13 cellular contexts compared by ENCODE assay signal in genomic region chr1:198633675-198634121, GRCh38. TPM values are rescaled to one million over a fixed set of nuclear protein-coding genes. Genes with fewer than 3 reads are reported as not detected.
DNase-seq lines count a peak whose midpoint lies in the region; ATAC-seq and TF ChIP-seq lines count a peak whose summit lies in the region.
"Had no signal": no experiment of that assay in that cellular context is flagged by ENCODE, and none has a peak within 500 bp of the region (broad histone marks: within the 10 kb centered on the region; RNA-seq: fewer than 3 reads in every experiment).

No MANE protein-coding gene starts in this region.

- peaks cover 73% of the 10 kb centered on the region for H3K4me1 Mint-ChIP-seq in T-helper 2 cell treated with Interferon-gamma antibody and Interleukin-4, amounts not matched to agents 5 μg/mL and 100 μg/mL, for 36 hours (ENCODE audit: low read depth)
- H3K4me1 Mint-ChIP-seq in IgD-negative memory B cell (peaks cover 59 to 73% (median 69%) of the 10 kb centered on the region in 3 donors), type B pancreatic cell (ENCODE audit: unreplicated experiment) (no peaks in the 10 kb centered on the region), GM23338 (no peaks in the 10 kb centered on the region)
- peaks cover 82% of the 10 kb centered on the region for H3K4me1 Mint-ChIP-seq in activated CD4-positive, alpha-beta memory T cell treated with anti-CD3 and anti-CD28 coated beads, Interleukin-2, amount 10 ng/mL, durations not matched to agents 7 days and 5 days

- intact Hi-C loops in PC-9 (cut with micrococcal nuclease; ENCODE audit: unreplicated experiment), result no loop called here

- H3K9me3 Mint-ChIP-seq in T-helper 2 cell treated with Interferon-gamma antibody and Interleukin-4, amounts not matched to agents 5 μg/mL and 100 μg/mL, for 36 hours, result peaks cover 14% of the 10 kb centered on the region
- peaks cover 0 to 4% (median 0%) of the 10 kb centered on the region in 3 donors for H3K9me3 Mint-ChIP-seq in IgD-negative memory B cell
- H3K9me3 Mint-ChIP-seq in activated CD4-positive, alpha-beta memory T cell treated with anti-CD3 and anti-CD28 coated beads, Interleukin-2, amount 10 ng/mL, durations not matched to agents 7 days and 5 days, result peaks cover 2% of the 10 kb centered on the region
- peaks cover 5% of the 10 kb centered on the region for H3K9me3 Mint-ChIP-seq in type B pancreatic cell
- H3K9me3 Mint-ChIP-seq in GM23338, result no peaks in the 10 kb centered on the region

- H3K27me3 Mint-ChIP-seq in T-helper 2 cell treated with Interferon-gamma antibody and Interleukin-4, amounts not matched to agents 5 μg/mL and 100 μg/mL, for 36 hours (ENCODE audit: low read depth), result no peaks in the 10 kb centered on the region
- H3K27me3 Mint-ChIP-seq in IgD-negative memory B cell (no peaks in the 10 kb centered on the region), type B pancreatic cell (no peaks in the 10 kb centered on the region), GM23338 (ENCODE audit: insufficient read depth, low read depth, poor library complexity) (no peaks in the 10 kb centered on the region)
- H3K27me3 Mint-ChIP-seq in activated CD4-positive, alpha-beta memory T cell treated with anti-CD3 and anti-CD28 coated beads, Interleukin-2, amount 10 ng/mL, durations not matched to agents 7 days and 5 days, result no peaks in the 10 kb centered on the region

- CTCF ChIA-PET in activated CD4-positive, alpha-beta memory T cell treated with anti-CD3 and anti-CD28 coated beads, Interleukin-2, amount 10 ng/mL, durations not matched to agents 7 days and 5 days (lab: Charles Lee), result interaction anchor here (1.3 to 7.9 kb wide), 2 partner anchors 11 to 111 kb away, joined by 4 to 99 read pairs; no protein-coding TSS in a partner anchor
- CTCF ChIA-PET in PC-9 (lab: Charles Lee), result no interaction called here

- no peak for ATAC-seq in GM23338
- ATAC-seq: A549 had no signal

- DNase-seq in T-helper 2 cell treated with Interferon-gamma antibody and Interleukin-4, amounts not matched to agents 5 μg/mL and 100 μg/mL, for 36 hours (ENCODE audit: low spot score), result no peak
- DNase-seq in T-helper 2 cell (no peak), pons (ENCODE audit: low spot score) (peak; percentile 27), type B pancreatic cell (ENCODE audit: extremely low spot score, unreplicated experiment) (no peak), GM23338 (ENCODE audit: low spot score) (no peak), PC-9 (no peak)
- no peak for DNase-seq in activated CD4-positive, alpha-beta memory T cell treated with anti-CD3 and anti-CD28 coated beads, Interleukin-2, amount 10 ng/mL, durations not matched to agents 7 days and 5 days
- DNase-seq: NCI-H524 treated with DMSO at 0.1 percent for 48 hours, SW 1271 had no signal

- H3K4me3 ChIP-seq in GM23338 (no peak overlapping the region), PC-9 (no peak overlapping the region)
- H3K4me3 ChIP-seq: A549, smooth muscle cell had no signal

- H3K27me3 ChIP-seq in GM23338 (ENCODE audit: insufficient read depth), result no peaks in the 10 kb centered on the region
- H3K27me3 ChIP-seq in PC-9 (ENCODE audit: insufficient read depth, low read depth), result no peaks in the 10 kb centered on the region

- peaks cover 25% of the 10 kb centered on the region for H3K36me3 Mint-ChIP-seq in T-helper 2 cell treated with Interferon-gamma antibody and Interleukin-4, amounts not matched to agents 5 μg/mL and 100 μg/mL, for 36 hours (ENCODE audit: low read depth)
- peaks cover 3% of the 10 kb centered on the region for H3K36me3 Mint-ChIP-seq in IgD-negative memory B cell
- peaks cover 26% of the 10 kb centered on the region for H3K36me3 Mint-ChIP-seq in activated CD4-positive, alpha-beta memory T cell treated with anti-CD3 and anti-CD28 coated beads, Interleukin-2, amount 10 ng/mL, durations not matched to agents 7 days and 5 days (ENCODE audit: low read depth)
- no peaks in the 10 kb centered on the region for H3K36me3 Mint-ChIP-seq in type B pancreatic cell
- H3K36me3 Mint-ChIP-seq in GM23338 (ENCODE audit: low read depth), result no peaks in the 10 kb centered on the region

- peak overlapping the region; percentile 28 for H3K4me3 Mint-ChIP-seq in T-helper 2 cell treated with Interferon-gamma antibody and Interleukin-4, amounts not matched to agents 5 μg/mL and 100 μg/mL, for 36 hours
- H3K4me3 Mint-ChIP-seq in IgD-negative memory B cell, result peak overlapping the region in 3 of 4 donors; percentile 50 to 81 (median 63)
- peak overlapping the region; percentile 11 for H3K4me3 Mint-ChIP-seq in activated CD4-positive, alpha-beta memory T cell treated with anti-CD3 and anti-CD28 coated beads, Interleukin-2, amount 10 ng/mL, durations not matched to agents 7 days and 5 days
- H3K4me3 Mint-ChIP-seq in type B pancreatic cell, result no peak overlapping the region
- no peak overlapping the region for H3K4me3 Mint-ChIP-seq in GM23338

- no peak overlapping the region for H3K27ac ChIP-seq in GM23338 (ENCODE audit: low read depth)
- H3K27ac ChIP-seq in PC-9, result no peak overlapping the region
- H3K27ac ChIP-seq: A549, KMS-11 had no signal

- BruUV-seq in PC-9 (replicated peaks; lab: Mats Ljungman, UMichigan), result no TSS peak

- no peaks in the 10 kb centered on the region for H3F3A ChIP-seq in GM23338 (replicated peaks; ENCODE audit: low read depth)
- no peaks in the 10 kb centered on the region for H3F3A ChIP-seq in PC-9 (ENCODE audit: insufficient read depth, low read depth)

- POLR2A ChIA-PET in activated CD4-positive, alpha-beta memory T cell treated with anti-CD3 and anti-CD28 coated beads, Interleukin-2, amount 10 ng/mL, durations not matched to agents 7 days and 5 days (lab: Charles Lee), result interaction anchor here (1.0 to 12.5 kb wide), 4 partner anchors 11 to 114 kb away, joined by 3 to 512 read pairs (median 191); no protein-coding TSS in a partner anchor
- POLR2A ChIA-PET in PC-9 (lab: Charles Lee; ENCODE audit: unreplicated experiment), result no interaction called here

- H3K27ac Mint-ChIP-seq in T-helper 2 cell treated with Interferon-gamma antibody and Interleukin-4, amounts not matched to agents 5 μg/mL and 100 μg/mL, for 36 hours, result peak overlapping the region; percentile 42
- peak overlapping the region; percentile 21 to 93 (median 54) for H3K27ac Mint-ChIP-seq in IgD-negative memory B cell
- peak overlapping the region; percentile 56 for H3K27ac Mint-ChIP-seq in activated CD4-positive, alpha-beta memory T cell treated with anti-CD3 and anti-CD28 coated beads, Interleukin-2, amount 10 ng/mL, durations not matched to agents 7 days and 5 days
- H3K27ac Mint-ChIP-seq in type B pancreatic cell, result no peak overlapping the region
- no peak overlapping the region for H3K27ac Mint-ChIP-seq in GM23338

- no peak overlapping the region for H2AFZ ChIP-seq in GM23338
- H2AFZ ChIP-seq in PC-9, result no peak overlapping the region; the same call in 1 of the 2 replicates

- H3K9me2 ChIP-seq in GM23338 (ENCODE audit: insufficient read depth) (0 out of 2 replicates have a peak, but pooled peaks cover 3% of the 10 kb centered on the region), PC-9 (ENCODE audit: insufficient read depth) (no peaks in the 10 kb centered on the region)

- H3K9me3 ChIP-seq in PC-9 (ENCODE audit: insufficient read depth, low read depth), result no peaks in the 10 kb centered on the region
- H3K9me3 ChIP-seq: A549 had no signal

- H3K4me2 ChIP-seq in GM23338 (no peak overlapping the region), PC-9 (no peak overlapping the region)
- H3K4me2 ChIP-seq: A549, KMS-11, smooth muscle cell had no signal

- TF ChIP-seq CTCF in type B pancreatic cell (conservative IDR thresholded peaks at IDR 0.05) (no peak), GM23338 (conservative IDR thresholded peaks at IDR 0.05; ENCODE audit: low read depth in 2 of 2) (no peak), PC-9 (conservative IDR thresholded peaks at IDR 0.05) (no peak)

- no peaks in the 10 kb centered on the region for H4K20me1 ChIP-seq in GM23338 (replicated peaks; ENCODE audit: insufficient read depth)
- H4K20me1 ChIP-seq in PC-9 (ENCODE audit: insufficient read depth), result no peaks in the 10 kb centered on the region

- H3K36me3 ChIP-seq in GM23338 (ENCODE audit: insufficient read depth), result no peaks in the 10 kb centered on the region
- H3K36me3 ChIP-seq in PC-9 (ENCODE audit: low read depth), result no peaks in the 10 kb centered on the region

- H3K4me1 ChIP-seq in GM23338 (ENCODE audit: insufficient read depth), result no peaks in the 10 kb centered on the region
- no peaks in the 10 kb centered on the region for H3K4me1 ChIP-seq in PC-9 (replicated peaks; ENCODE audit: insufficient read depth)
- H3K4me1 ChIP-seq: A549 had no signal

- H3K79me2 ChIP-seq in GM23338 (replicated peaks; ENCODE audit: insufficient read depth) (no peaks in the 10 kb centered on the region), PC-9 (ENCODE audit: low read depth) (no peaks in the 10 kb centered on the region)

TF ChIP-seq in GM23338, 12 proteins besides CTCF, POLR2A, EP300 and RAD21 (continues in another document):
- TF ChIP-seq NANOG (IDR thresholded peaks at IDR 0.05; ENCODE audit: borderline replicate concordance), result no peak
- TF ChIP-seq EZH2 (IDR thresholded peaks at IDR 0.05; ENCODE audit: low read depth, unreplicated experiment), result no peak
- no peak for TF ChIP-seq POLR2AphosphoS5 (IDR thresholded peaks at IDR 0.05; ENCODE audit: low read depth)

RNA-seq across cellular contexts. Expression of gene PTPRC, which starts 5.1 kb away (rescaled TPM):
- polyA plus RNA-seq in IgD-negative memory B cell (744 TPM), GM23338 (2016; fragmentation: Nextera tagmentation; extraction: Ambion mirVana) (0.43 and 0.52 TPM in 2 replicates)
- total RNA-seq in activated CD4-positive, alpha-beta memory T cell treated with anti-CD3 and anti-CD28 coated beads, Interleukin-2, amount 10 ng/mL, durations not matched to agents 7 days and 5 days, result 100 to 1,000 TPM; 724 to 731 TPM
- total RNA-seq in type B pancreatic cell (ENCODE audit: low replicate concordance) (not detected in 2 replicates), PC-9 (2021) (0.58 and 0.79 TPM in 2 replicates)
- 0.10 TPM in 1 of 2 replicates, not detected in the other for total RNA-seq in GM23338 (2014; rRNA removed; shearing (Covaris generic))
- polyA plus RNA-seq: A549, smooth muscle cell had no signal

Comparison
In these comparisons a context has a peak if more than half of its experiments do, and no peak if none do; other contexts are left out.
1. H3K27ac Mint-ChIP-seq: peak in T-helper 2 cell treated with Interferon-gamma antibody and Interleukin-4, amounts not matched to agents 5 μg/mL and 100 μg/mL, for 36 hours (single experiment), IgD-negative memory B cell (3 of 3) and activated CD4-positive, alpha-beta memory T cell treated with anti-CD3 and anti-CD28 coated beads, Interleukin-2, amount 10 ng/mL, durations not matched to agents 7 days and 5 days (single experiment); none in type B pancreatic cell (single experiment) and GM23338 (single experiment).
2. H3K4me3 Mint-ChIP-seq: peak in T-helper 2 cell treated with Interferon-gamma antibody and Interleukin-4, amounts not matched to agents 5 μg/mL and 100 μg/mL, for 36 hours (single experiment), IgD-negative memory B cell (3 of 4) and activated CD4-positive, alpha-beta memory T cell treated with anti-CD3 and anti-CD28 coated beads, Interleukin-2, amount 10 ng/mL, durations not matched to agents 7 days and 5 days (single experiment); none in type B pancreatic cell (single experiment) and GM23338 (single experiment).
3. RNA of gene PTPRC, which starts 5.1 kb away (total RNA-seq): 724 to 731 TPM in activated CD4-positive, alpha-beta memory T cell treated with anti-CD3 and anti-CD28 coated beads, Interleukin-2, amount 10 ng/mL, durations not matched to agents 7 days and 5 days; 0.58 to 0.79 TPM in PC-9, 0.10 TPM in GM23338 and not detected in type B pancreatic cell; every median in the first group is over 100 times any median in the second.